ENCODE assay signal across 24 cellular contexts in the genomic region with DNA sequence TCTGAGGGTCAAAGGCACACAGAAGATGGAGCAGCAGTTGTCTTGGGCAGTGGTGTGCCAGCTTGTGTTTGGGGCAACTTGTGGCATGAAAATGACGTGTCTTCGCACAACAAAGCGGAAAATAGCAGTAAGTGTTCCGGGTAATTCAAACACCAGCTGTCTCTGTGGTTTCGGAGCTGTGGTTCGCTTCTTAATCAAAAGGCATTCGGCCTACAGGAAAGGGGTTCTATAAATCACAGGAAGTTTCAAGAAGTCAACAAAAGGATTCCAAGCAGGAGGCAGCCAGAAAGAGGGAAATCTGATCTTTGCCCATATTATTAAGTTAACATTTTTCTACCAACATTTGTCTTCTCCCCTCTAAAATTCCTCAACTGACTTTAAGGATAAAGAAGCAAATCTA.
DNase-seq lines count a peak whose midpoint lies in the region; TF ChIP-seq lines count a peak whose summit lies in the region.
"Had no signal": no experiment of that assay in that cellular context is flagged by ENCODE, and none has a peak within 500 bp of the region (broad histone marks: within the 10 kb centered on the region; RNA-seq: fewer than 3 reads in every experiment).

No MANE protein-coding gene starts in this region.

- H2BK5ac ChIP-seq in trophoblast cell (ENCODE audit: low read depth, low read length, poor library complexity) = peak overlapping the region; percentile 41

- peaks cover 5 to 11% of the 10 kb centered on the region in 2 experiments for H3K4me1 ChIP-seq in trophoblast cell (ENCODE audit: control insufficient read depth in 1 of 2, insufficient read depth in 2 of 2, low read length in 2 of 2)
- H3K4me1 ChIP-seq in testis = no peaks in the 10 kb centered on the region
- H3K4me1 ChIP-seq: lower lobe of right lung had no signal

- no peak overlapping the region for H3K14ac ChIP-seq in trophoblast cell (ENCODE audit: low read length)

- no peak overlapping the region for H3K9ac ChIP-seq in trophoblast cell (ENCODE audit: low read length)

- CTCF ChIA-PET in GM10248 (lab: Yijun Ruan, JAX) = interaction anchor here (1.6 kb wide), 1 partner anchor 11 kb away, joined by 6 read pairs; no protein-coding TSS in a partner anchor

- no peak overlapping the region for H2AK5ac ChIP-seq in trophoblast cell (ENCODE audit: low read length)

- intact Hi-C loops in testis (cut with DNase I; ENCODE audit: low total_unique reads) = no loop called here

- no peak overlapping the region for H3K4ac ChIP-seq in trophoblast cell (ENCODE audit: low read depth, low read length)

- peaks cover 8% of the 10 kb centered on the region for H3K79me1 ChIP-seq in trophoblast cell (ENCODE audit: low read length)

- H3K36me3 ChIP-seq in trophoblast cell (ENCODE audit: control insufficient read depth in 1 of 2, insufficient read depth in 2 of 2, low read length in 2 of 2) (no peaks in the 10 kb centered on the region), testis (ENCODE audit: low read depth, missing control alignments) (no peaks in the 10 kb centered on the region), MG63 (no peaks in the 10 kb centered on the region)
- H3K36me3 ChIP-seq: cardiac muscle cell, lower lobe of right lung, thoracic aorta had no signal

- no peak for TF ChIP-seq POLR2A in testis (IDR thresholded peaks at IDR 0.05)

- no peak overlapping the region for H2BK120ac ChIP-seq in trophoblast cell (ENCODE audit: insufficient read depth, low read length, poor library complexity)

- H3K18ac ChIP-seq in trophoblast cell (ENCODE audit: low read length) = peak overlapping the region; percentile 65

- H3K4me2 ChIP-seq in trophoblast cell (ENCODE audit: low read length) = no peak overlapping the region

- H3K79me2 ChIP-seq in trophoblast cell (ENCODE audit: control insufficient read depth, insufficient read depth, low read length, poor library complexity) = no peaks in the 10 kb centered on the region

- POLR2A ChIA-PET in GM10248 (lab: Yijun Ruan, JAX) = no interaction called here

- no CpG with 5 or more reads among the region's 7 CpGs for WGBS in trophoblast cell (ENCODE audit: extremely low coverage, insufficient coverage, insufficient read length)
- WGBS in testis, 2 donors = 74 to 78% methylated on average over 7 of the region's 7 CpGs

- H2BK12ac ChIP-seq in trophoblast cell (ENCODE audit: low read length) = peak overlapping the region; percentile 96

- H4K12ac ChIP-seq in trophoblast cell (ENCODE audit: low read depth, low read length) = no peak overlapping the region

- H3K27ac ChIP-seq in epithelial cell of prostate (peak overlapping the region; percentile 61), trophoblast cell (ENCODE audit: low read depth, low read length) (no peak overlapping the region), testis (no peak overlapping the region)
- H3K27ac ChIP-seq: cardiac muscle cell, lower lobe of right lung, thoracic aorta had no signal

- DNase-seq in DMS 273 (lab: John Stamatoyannopoulos, UW; ENCODE audit: unreplicated experiment) (peak; percentile 83), NCI-H446 treated with DMSO at 0.1 percent for 48 hours (lab: John Stamatoyannopoulos, UW) (peak; percentile 21), epithelial cell of prostate (ENCODE audit: low read depth, low spot score) (peak; percentile 52), trophoblast cell (no peak), testis (no peak), nucleus accumbens (lab: John Stamatoyannopoulos, UW) (no peak), MG63 (no peak), GM10248 (ENCODE audit: extremely low spot score) (no peak)
- DNase-seq: activated CD4-positive, alpha-beta T cell treated with anti-CD3 and anti-CD28 coated beads for 48 hours; activated CD8-positive, alpha-beta memory T cell treated with anti-CD3 and anti-CD28 coated beads, Interleukin-2, amount 50 U/mL, for 48 hours; activated effector memory CD4-positive, alpha-beta T cell treated with Interleukin-2 at 50 U/mL for 16 hours; CD4-positive, alpha-beta T cell; dermis blood vessel endothelial cell; DND-41; foreskin fibroblast; H7; hypothalamus; lower lobe of right lung; NCI-H146; NCI-H69; right cardiac atrium; T-cell had no signal

- no peak for TF ChIP-seq CTCF in testis (IDR thresholded peaks at IDR 0.05)
- no peak for TF ChIP-seq CTCF in GM10248 (IDR thresholded peaks at IDR 0.05; ENCODE audit: control extremely low read depth, extremely low read depth, low read depth, missing control alignments)

- H3K9me3 ChIP-seq in trophoblast cell (ENCODE audit: insufficient read depth, low read depth, low read length) = no peaks in the 10 kb centered on the region
- H3K9me3 ChIP-seq in testis = no peaks in the 10 kb centered on the region
- H3K9me3 ChIP-seq in MG63 = no peaks in the 10 kb centered on the region
- H3K9me3 ChIP-seq: lower lobe of right lung, thoracic aorta had no signal

- no peak overlapping the region for H4K8ac ChIP-seq in trophoblast cell (ENCODE audit: low read depth, low read length)

- H3K4me3 ChIP-seq in trophoblast cell (ENCODE audit: low read depth, low read length) = no peak overlapping the region
- no peak overlapping the region for H3K4me3 ChIP-seq in testis
- H3K4me3 ChIP-seq in MG63 = no peak overlapping the region
- H3K4me3 ChIP-seq: cardiac muscle cell, lower lobe of right lung, thoracic aorta had no signal

- H3K27me3 ChIP-seq in trophoblast cell (ENCODE audit: insufficient read depth, low read length) = no peaks in the 10 kb centered on the region
- H3K27me3 ChIP-seq in testis = no peaks in the 10 kb centered on the region
- H3K27me3 ChIP-seq in MG63 = no peaks in the 10 kb centered on the region
- H3K27me3 ChIP-seq: cardiac muscle cell had no signal

- no peak overlapping the region for H2AFZ ChIP-seq in trophoblast cell (ENCODE audit: insufficient read depth, low read length, poor library complexity)

- peak overlapping the region; percentile 84 for H4K91ac ChIP-seq in trophoblast cell (ENCODE audit: low read depth, low read length)

- H3K23ac ChIP-seq in trophoblast cell (ENCODE audit: low read length) = no peak overlapping the region

Comparison
In these comparisons a context has a peak if more than half of its experiments do, and no peak if none do; other contexts are left out.
1. DNase-seq: peak in DMS 273 (single experiment), NCI-H446 treated with DMSO at 0.1 percent for 48 hours (single experiment) and epithelial cell of prostate (single experiment); none in trophoblast cell (0 of 2), testis (single experiment), nucleus accumbens (0 of 56), MG63 (single experiment) and GM10248 (single experiment).